ENCODE assay signal across 9 cellular contexts in the genomic region with DNA sequence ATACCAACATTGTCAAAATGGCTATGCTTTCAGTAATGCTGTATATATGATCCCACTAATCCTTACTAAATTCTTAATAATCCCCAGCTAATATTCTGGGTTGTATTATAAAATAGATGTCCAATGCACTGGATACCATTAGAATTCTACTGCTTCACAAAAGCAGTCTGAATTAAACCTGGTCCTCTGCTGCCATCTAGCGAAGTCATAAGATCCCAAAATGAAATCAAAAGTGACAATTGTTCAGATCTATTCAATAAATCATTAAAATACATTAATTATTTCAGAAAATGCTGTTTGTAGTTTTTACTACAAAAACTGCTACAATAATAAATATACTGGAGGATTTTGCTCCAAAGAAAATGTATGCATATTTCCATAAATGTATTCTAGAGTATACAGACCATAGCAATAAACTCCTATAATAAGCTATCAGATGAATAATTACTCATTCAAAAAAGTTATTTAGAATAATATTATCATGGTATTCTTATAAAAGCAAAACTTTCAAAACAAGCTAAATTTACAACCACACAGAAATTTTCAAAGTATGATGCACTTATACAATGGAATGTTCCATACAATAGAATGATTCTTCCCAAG.
A peak's percentile ranks its signal among the peaks of the same experiment; 100 is the strongest.
DNase-seq lines count a peak whose midpoint lies in the region; ATAC-seq and TF ChIP-seq lines count a peak whose summit lies in the region.
"Had no signal": no experiment of that assay in that cellular context is flagged by ENCODE, and none has a peak within 500 bp of the region (broad histone marks: within the 10 kb centered on the region; RNA-seq: fewer than 3 reads in every experiment).

No MANE protein-coding gene starts in this region.

- H3K36me3 ChIP-seq in BJ (ENCODE audit: control insufficient read depth, insufficient read depth, low read length): no peaks in the 10 kb centered on the region
- H3K36me3 ChIP-seq in parathyroid adenoma (ENCODE audit: control insufficient read depth, insufficient read depth, low read length): no peaks in the 10 kb centered on the region
- H3K36me3 ChIP-seq: SJSA1 had no signal

- TF ChIP-seq CTCF in BJ (IDR thresholded peaks at IDR 0.05; ENCODE audit: insufficient read depth, low read depth, low read length) (peak; percentile 41), GM12873 (IDR thresholded peaks at IDR 0.05; ENCODE audit: insufficient read depth, low read depth, low read length, missing control alignments) (peak; percentile 44), WTC11 (IDR thresholded peaks at IDR 0.05) (peak; percentile 31), fibroblast of the aortic adventitia (IDR thresholded peaks at IDR 0.05; ENCODE audit: insufficient read depth, low read length) (peak; percentile 50), parathyroid adenoma (IDR thresholded peaks at IDR 0.05) (peak; percentile 64)

- H3K9ac ChIP-seq in parathyroid adenoma: no peak overlapping the region

- H3K27ac Mint-ChIP-seq in WTC11: no peak overlapping the region

- ATAC-seq in WTC11 (no peak), HG02610 (IDR thresholded peaks at IDR 0.05; ENCODE audit: unreplicated experiment) (no peak), HG03108 (IDR thresholded peaks at IDR 0.05; ENCODE audit: unreplicated experiment) (no peak)

- no peak overlapping the region for H3K27ac ChIP-seq in parathyroid adenoma
- H3K27ac ChIP-seq: SJSA1 had no signal

- no peaks in the 10 kb centered on the region for H3K4me1 ChIP-seq in parathyroid adenoma

- H3K4me3 Mint-ChIP-seq in WTC11: no peak overlapping the region

- no peaks in the 10 kb centered on the region for H3K9me3 Mint-ChIP-seq in WTC11

- DNase-seq in BJ (ENCODE audit: low read depth): no peak
- DNase-seq in NCI-H2029 (lab: John Stamatoyannopoulos, UW): peak; percentile 54
- no peak for DNase-seq in WTC11 (ENCODE audit: low spot score)
- peak; percentile 84 for DNase-seq in fibroblast of the aortic adventitia (ENCODE audit: low read depth)

- no peaks in the 10 kb centered on the region for H3K9me3 ChIP-seq in parathyroid adenoma (ENCODE audit: control insufficient read depth, low read length)
- H3K9me3 ChIP-seq: SJSA1 had no signal

- H3K27me3 Mint-ChIP-seq in WTC11 (ENCODE audit: low read depth): no peaks in the 10 kb centered on the region

- H3K4me2 ChIP-seq in parathyroid adenoma (ENCODE audit: low read length): no peak overlapping the region

- H3K27me3 ChIP-seq in BJ (ENCODE audit: control insufficient read depth, insufficient read depth, low read length) (no peaks in the 10 kb centered on the region), parathyroid adenoma (ENCODE audit: control insufficient read depth, insufficient read depth, low read length) (no peaks in the 10 kb centered on the region)
- H3K27me3 ChIP-seq: SJSA1 had no signal

- no peak overlapping the region for H2AFZ ChIP-seq in parathyroid adenoma

- H3K4me3 ChIP-seq in BJ (ENCODE audit: low read depth, low read length): no peak overlapping the region
- no peak overlapping the region for H3K4me3 ChIP-seq in fibroblast of the aortic adventitia (ENCODE audit: low read depth, low read length)
- no peak overlapping the region for H3K4me3 ChIP-seq in parathyroid adenoma (ENCODE audit: low read depth, low read length)
- H3K4me3 ChIP-seq: SJSA1 had no signal

- POLR2A ChIA-PET in BJ (lab: Charles Lee): interaction anchor here (0.7 kb wide), 1 partner anchor 71 kb away, joined by 4 read pairs; no protein-coding TSS in a partner anchor
- POLR2A ChIA-PET in WTC11 (lab: Charles Lee): no interaction called here

- CTCF ChIA-PET in BJ (lab: Yijun Ruan, JAX) (interaction anchor here (0.8 to 3.5 kb wide), 16 partner anchors 9 to 1478 kb away, joined by 3 to 23 read pairs (median 4); a partner anchor contains a TSS), WTC11 (lab: Charles Lee) (interaction anchor here (0.6 to 2.3 kb wide), 10 partner anchors 8 to 940 kb away, joined by 3 to 8 read pairs (median 4); no protein-coding TSS in a partner anchor)

- no peaks in the 10 kb centered on the region for H3K79me2 ChIP-seq in parathyroid adenoma

- peaks cover 2% of the 10 kb centered on the region; the same call in 1 of the 2 replicates for H3K4me1 Mint-ChIP-seq in WTC11

- no peaks in the 10 kb centered on the region for H3K36me3 Mint-ChIP-seq in WTC11

TF ChIP-seq in WTC11, 78 proteins besides CTCF, POLR2A, EP300 and RAD21:
- TF ChIP-seq, protein P1, sequence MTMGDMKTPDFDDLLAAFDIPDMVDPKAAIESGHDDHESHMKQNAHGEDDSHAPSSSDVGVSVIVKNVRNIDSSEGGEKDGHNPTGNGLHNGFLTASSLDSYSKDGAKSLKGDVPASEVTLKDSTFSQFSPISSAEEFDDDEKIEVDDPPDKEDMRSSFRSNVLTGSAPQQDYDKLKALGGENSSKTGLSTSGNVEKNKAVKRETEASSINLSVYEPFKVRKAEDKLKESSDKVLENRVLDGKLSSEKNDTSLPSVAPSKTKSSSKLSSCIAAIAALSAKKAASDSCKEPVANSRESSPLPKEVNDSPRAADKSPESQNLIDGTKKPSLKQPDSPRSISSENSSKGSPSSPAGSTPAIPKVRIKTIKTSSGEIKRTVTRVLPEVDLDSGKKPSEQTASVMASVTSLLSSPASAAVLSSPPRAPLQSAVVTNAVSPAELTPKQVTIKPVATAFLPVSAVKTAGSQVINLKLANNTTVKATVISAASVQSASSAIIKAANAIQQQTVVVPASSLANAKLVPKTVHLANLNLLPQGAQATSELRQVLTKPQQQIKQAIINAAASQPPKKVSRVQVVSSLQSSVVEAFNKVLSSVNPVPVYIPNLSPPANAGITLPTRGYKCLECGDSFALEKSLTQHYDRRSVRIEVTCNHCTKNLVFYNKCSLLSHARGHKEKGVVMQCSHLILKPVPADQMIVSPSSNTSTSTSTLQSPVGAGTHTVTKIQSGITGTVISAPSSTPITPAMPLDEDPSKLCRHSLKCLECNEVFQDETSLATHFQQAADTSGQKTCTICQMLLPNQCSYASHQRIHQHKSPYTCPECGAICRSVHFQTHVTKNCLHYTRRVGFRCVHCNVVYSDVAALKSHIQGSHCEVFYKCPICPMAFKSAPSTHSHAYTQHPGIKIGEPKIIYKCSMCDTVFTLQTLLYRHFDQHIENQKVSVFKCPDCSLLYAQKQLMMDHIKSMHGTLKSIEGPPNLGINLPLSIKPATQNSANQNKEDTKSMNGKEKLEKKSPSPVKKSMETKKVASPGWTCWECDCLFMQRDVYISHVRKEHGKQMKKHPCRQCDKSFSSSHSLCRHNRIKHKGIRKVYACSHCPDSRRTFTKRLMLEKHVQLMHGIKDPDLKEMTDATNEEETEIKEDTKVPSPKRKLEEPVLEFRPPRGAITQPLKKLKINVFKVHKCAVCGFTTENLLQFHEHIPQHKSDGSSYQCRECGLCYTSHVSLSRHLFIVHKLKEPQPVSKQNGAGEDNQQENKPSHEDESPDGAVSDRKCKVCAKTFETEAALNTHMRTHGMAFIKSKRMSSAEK (CRISPR knock-in tag; IDR thresholded peaks at IDR 0.05; ENCODE audit: borderline replicate concordance): no peak
- no peak for TF ChIP-seq ESRRA (CRISPR knock-in tag; IDR thresholded peaks at IDR 0.05; ENCODE audit: borderline replicate concordance)
- TF ChIP-seq, protein P2, sequence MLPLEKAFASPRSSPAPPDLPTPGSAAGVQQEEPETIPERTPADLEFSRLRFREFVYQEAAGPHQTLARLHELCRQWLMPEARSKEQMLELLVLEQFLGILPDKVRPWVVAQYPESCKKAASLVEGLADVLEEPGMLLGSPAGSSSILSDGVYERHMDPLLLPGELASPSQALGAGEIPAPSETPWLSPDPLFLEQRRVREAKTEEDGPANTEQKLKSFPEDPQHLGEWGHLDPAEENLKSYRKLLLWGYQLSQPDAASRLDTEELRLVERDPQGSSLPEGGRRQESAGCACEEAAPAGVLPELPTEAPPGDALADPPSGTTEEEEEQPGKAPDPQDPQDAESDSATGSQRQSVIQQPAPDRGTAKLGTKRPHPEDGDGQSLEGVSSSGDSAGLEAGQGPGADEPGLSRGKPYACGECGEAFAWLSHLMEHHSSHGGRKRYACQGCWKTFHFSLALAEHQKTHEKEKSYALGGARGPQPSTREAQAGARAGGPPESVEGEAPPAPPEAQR (CRISPR knock-in tag; IDR thresholded peaks at IDR 0.05): no peak
- TF ChIP-seq JUN (CRISPR knock-in tag; IDR thresholded peaks at IDR 0.05): no peak
- no peak for TF ChIP-seq ZBTB21 (CRISPR knock-in tag; IDR thresholded peaks at IDR 0.05; ENCODE audit: borderline replicate concordance)
TF ChIP-seq in WTC11: peak in this region for 0.

Comparison
In these comparisons a context has a peak if more than half of its experiments do, and no peak if none do; other contexts are left out.
1. DNase-seq: peak in NCI-H2029 (single experiment) and fibroblast of the aortic adventitia (single experiment); none in BJ (single experiment) and WTC11 (single experiment).
2. Peak in every context shown above with its lines, with median percentiles within 50 percentile points of each other: CTCF ChIP-seq.